Comparison of ENCODE assay signal across 9 cellular contexts in genomic region chr7:12518920-12519681, GRCh38. TPM values are rescaled to one million over a fixed set of nuclear protein-coding genes. Genes with fewer than 3 reads are reported as not detected.
DNase-seq lines count a peak whose midpoint lies in the region; ATAC-seq and TF ChIP-seq lines count a peak whose summit lies in the region.
"Had no signal": no experiment of that assay in that cellular context is flagged by ENCODE, and none has a peak within 500 bp of the region (broad histone marks: within the 10 kb centered on the region; RNA-seq: fewer than 3 reads in every experiment).

No MANE protein-coding gene starts in this region.

- no peak overlapping the region for H3K4me2 ChIP-seq in osteoblast (ENCODE audit: insufficient read depth, low read length)

- H2AFZ ChIP-seq in osteoblast (ENCODE audit: low read length) = no peak overlapping the region

- ATAC-seq in GM21529 (IDR thresholded peaks at IDR 0.05; ENCODE audit: unreplicated experiment) (peak; percentile 91), HG03571 (IDR thresholded peaks at IDR 0.05; ENCODE audit: unreplicated experiment) (peak; percentile 85)

- intact Hi-C loops in thyroid gland (cut with DNase I) = no loop called here

- H3K4me1 ChIP-seq in osteoblast (ENCODE audit: insufficient read depth, low read length) = no peaks in the 10 kb centered on the region
- no peaks in the 10 kb centered on the region for H3K4me1 ChIP-seq in thyroid gland

- H3K79me2 ChIP-seq in osteoblast (ENCODE audit: insufficient read depth, low read length) = no peaks in the 10 kb centered on the region

- no peaks in the 10 kb centered on the region for H3K36me3 ChIP-seq in osteoblast (ENCODE audit: insufficient read depth, low read length)
- H3K36me3 ChIP-seq in thyroid gland = no peaks in the 10 kb centered on the region

- DNase-seq in amniotic epithelial cell (ENCODE audit: low read depth) = peak; percentile 20
- DNase-seq in osteoblast (ENCODE audit: insufficient read length, low spot score, missing footprints) = peak; percentile 52
- DNase-seq in activated CD4-positive, CD25-positive, alpha-beta regulatory T cell treated with anti-CD3 and anti-CD28 coated beads, Interleukin-2, amount 50 U/mL, for 72 hours = no peak
- DNase-seq in thyroid gland = no peak
- no peak for DNase-seq in epidermal melanocyte (ENCODE audit: insufficient read length, low spot score)
- DNase-seq: naive B cell had no signal

- TF ChIP-seq POLR2A in thyroid gland (IDR thresholded peaks at IDR 0.05) = no peak

- 86 to 93% methylated on average over 2 of the region's 2 CpGs for WGBS in thyroid gland, 2 donors

- peaks cover 4% of the 10 kb centered on the region for H3K27me3 ChIP-seq in osteoblast (ENCODE audit: insufficient read depth, low read length)
- no peaks in the 10 kb centered on the region for H3K27me3 ChIP-seq in thyroid gland

- H3K9me3 ChIP-seq in osteoblast (ENCODE audit: low read depth, low read length) (no peaks in the 10 kb centered on the region), thyroid gland (no peaks in the 10 kb centered on the region)

- no peak overlapping the region for H3K27ac ChIP-seq in osteoblast (ENCODE audit: low read depth, low read length)
- no peak overlapping the region for H3K27ac ChIP-seq in thyroid gland

- TF ChIP-seq CTCF in GM12875 (IDR thresholded peaks at IDR 0.05; ENCODE audit: borderline replicate concordance, insufficient read depth, low read depth, low read length) (peak; percentile 87), osteoblast (IDR thresholded peaks at IDR 0.05; ENCODE audit: extremely low read depth, low read depth, low read length) (peak; percentile 61), thyroid gland (IDR thresholded peaks at IDR 0.05) (peak in 1 of 6 experiments; percentile 30)

- H4K20me1 ChIP-seq in osteoblast (ENCODE audit: insufficient read depth, low read length) = no peaks in the 10 kb centered on the region

- H3K4me3 ChIP-seq in GM12875 (ENCODE audit: low read depth, low read length) = no peak overlapping the region
- no peak overlapping the region for H3K4me3 ChIP-seq in osteoblast (ENCODE audit: insufficient read depth, low read length)
- no peak overlapping the region for H3K4me3 ChIP-seq in thyroid gland (replicated peaks in 1 of 3)

RNA-seq across cellular contexts. Expression of gene SCIN, which starts 51.4 kb away (rescaled TPM):
- total RNA-seq in osteoblast = 4.7 TPM in 2 replicates
- 1 to 10 TPM in 3 of 4 donors, under 1 TPM in 1; 0.67 to 8.4 (median 3.5) TPM for total RNA-seq in thyroid gland

Comparison
In these comparisons a context has a peak if more than half of its experiments do, and no peak if none do; other contexts are left out.
1. DNase-seq: peak in amniotic epithelial cell (single experiment) and osteoblast (single experiment); none in activated CD4-positive, CD25-positive, alpha-beta regulatory T cell treated with anti-CD3 and anti-CD28 coated beads, Interleukin-2, amount 50 U/mL, for 72 hours (single experiment), thyroid gland (0 of 2) and epidermal melanocyte (single experiment).